In the genomic region with DNA sequence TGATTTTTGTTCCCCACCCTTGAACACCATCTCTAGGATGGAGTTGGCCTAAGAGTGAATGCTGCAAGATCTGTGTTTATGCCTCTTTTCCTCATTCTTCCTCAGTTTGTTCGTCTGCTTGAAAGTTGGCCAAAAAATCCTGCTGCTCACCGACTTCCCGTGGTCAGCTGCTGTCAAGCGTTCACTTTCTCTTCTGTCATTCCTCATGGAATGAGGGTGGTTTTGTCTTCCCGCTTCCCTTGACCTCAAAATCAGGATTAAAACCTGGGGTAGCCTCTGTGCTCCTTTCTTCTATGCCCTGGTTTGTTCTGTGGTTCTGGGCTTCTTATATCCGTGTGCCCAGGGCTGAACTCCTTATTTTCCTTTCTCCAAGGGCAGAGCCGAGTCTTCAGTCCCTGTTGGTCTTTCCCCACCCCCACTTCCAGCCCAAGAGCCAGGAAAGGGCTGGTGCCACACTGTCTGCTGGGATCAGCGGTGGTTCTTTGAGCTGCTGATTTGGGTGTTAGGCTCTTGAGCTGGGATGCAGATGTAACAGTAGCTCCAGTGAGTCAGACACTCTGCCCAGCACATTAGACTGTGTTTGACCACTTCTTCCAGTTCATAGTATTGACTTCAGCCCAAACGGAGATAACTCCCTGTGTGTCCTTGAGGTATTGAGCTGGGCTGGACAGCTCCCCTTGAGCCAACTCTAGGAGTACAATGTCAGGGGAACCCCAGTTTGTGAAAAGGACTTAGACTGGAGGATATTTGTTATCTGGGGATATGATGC, we compare ENCODE assay signal across 9 cellular contexts. TPM values are rescaled to one million over a fixed set of nuclear protein-coding genes. Genes with fewer than 3 reads are reported as not detected.
DNase-seq lines count a peak whose midpoint lies in the region; ATAC-seq, FAIRE-seq and TF ChIP-seq lines count a peak whose summit lies in the region.
"Had no signal": no experiment of that assay in that cellular context is flagged by ENCODE, and none has a peak within 500 bp of the region (broad histone marks: within the 10 kb centered on the region; RNA-seq: fewer than 3 reads in every experiment).

No MANE protein-coding gene starts in this region.

- no peaks in the 10 kb centered on the region for H3K9me3 Mint-ChIP-seq in MCF 10A (ENCODE audit: unreplicated experiment)
- no peaks in the 10 kb centered on the region for H3K9me3 Mint-ChIP-seq in activated naive CD8-positive, alpha-beta T cell treated with anti-CD3 and anti-CD28 coated beads, Interleukin-2, amount 50 U/mL, for 24 hours
- H3K9me3 Mint-ChIP-seq in type B pancreatic cell, result no peaks in the 10 kb centered on the region

- no peak overlapping the region for H3K4me3 ChIP-seq in mammary epithelial cell (replicated peaks in 1 of 3; ENCODE audit: insufficient read depth in 1 of 3, low read depth in 2 of 3, low read length in 3 of 3)
- peak overlapping the region; percentile 7 to 100 for H3K4me3 ChIP-seq in kidney (ENCODE audit: low read length in 2 of 2)

- no peak overlapping the region for H3K27ac ChIP-seq in mammary epithelial cell (ENCODE audit: insufficient read depth, low read depth, low read length)
- no peak overlapping the region for H3K27ac ChIP-seq in kidney (ENCODE audit: low read depth in 2 of 2, low read length in 2 of 2)

- no peak for TF ChIP-seq POLR2A in GM18505 (IDR thresholded peaks at IDR 0.05; ENCODE audit: borderline replicate concordance, extremely low read depth, insufficient read depth, insufficient read length)

- dilution Hi-C loops in mammary epithelial cell (cut with HindIII; ENCODE audit: low sequenced_read_pairs), result no loop called here

- TF ChIP-seq CTCF in MCF 10A (IDR thresholded peaks at IDR 0.05; ENCODE audit: unreplicated experiment) (no peak), mammary epithelial cell (conservative IDR thresholded peaks at IDR 0.05 in 1 of 2, IDR thresholded peaks at IDR 0.05 in 1 of 2; ENCODE audit: extremely low read depth in 1 of 2, insufficient read depth in 1 of 2, low read depth in 1 of 2, low read length in 2 of 2) (no peak), kidney (IDR thresholded peaks at IDR 0.05; ENCODE audit: borderline replicate concordance, extremely low read depth, insufficient read depth) (no peak), type B pancreatic cell (conservative IDR thresholded peaks at IDR 0.05) (no peak)

- H3K79me2 ChIP-seq in mammary epithelial cell (ENCODE audit: insufficient read depth, low read length), result peaks cover 35% of the 10 kb centered on the region

- POLR2A ChIA-PET in MCF 10A (lab: Yijun Ruan, JAX), result interaction anchor here (0.6 to 13.7 kb wide), 6 partner anchors 10 to 498 kb away, joined by 3 to 162 read pairs (median 4); a partner anchor contains a TSS

- H3K27me3 ChIP-seq in mammary epithelial cell (ENCODE audit: insufficient read depth, low read length), result no peaks in the 10 kb centered on the region

- in situ Hi-C loops in mammary epithelial cell (cut with MboI; ENCODE audit: low sequenced_read_pairs in 2 of 2), result no loop called here

- H3K36me3 Mint-ChIP-seq in MCF 10A (ENCODE audit: insufficient read depth, unreplicated experiment), result peaks cover 49% of the 10 kb centered on the region
- peaks cover 47% of the 10 kb centered on the region for H3K36me3 Mint-ChIP-seq in activated naive CD8-positive, alpha-beta T cell treated with anti-CD3 and anti-CD28 coated beads, Interleukin-2, amount 50 U/mL, for 24 hours (ENCODE audit: low read depth)
- peaks cover 45% of the 10 kb centered on the region for H3K36me3 Mint-ChIP-seq in type B pancreatic cell

- H3K4me2 ChIP-seq in mammary epithelial cell (ENCODE audit: insufficient read depth, low read depth, low read length), result no peak overlapping the region

- H3K4me1 Mint-ChIP-seq in MCF 10A (ENCODE audit: insufficient read depth, unreplicated experiment), result peaks cover 29% of the 10 kb centered on the region
- H3K4me1 Mint-ChIP-seq in activated naive CD8-positive, alpha-beta T cell treated with anti-CD3 and anti-CD28 coated beads, Interleukin-2, amount 50 U/mL, for 24 hours, result peaks cover 45% of the 10 kb centered on the region
- peaks cover 41% of the 10 kb centered on the region for H3K4me1 Mint-ChIP-seq in type B pancreatic cell (ENCODE audit: unreplicated experiment)

- WGBS in mammary epithelial cell (ENCODE audit: low coverage, missing lambda C conversion rate), result 85% methylated on average over 6 of the region's 9 CpGs

- H3K4me1 ChIP-seq in mammary epithelial cell (ENCODE audit: insufficient read depth, low read length) (peaks cover 18% of the 10 kb centered on the region), kidney (ENCODE audit: control insufficient read depth in 1 of 2, insufficient read depth in 1 of 2, low read depth in 1 of 2, low read length in 2 of 2) (peaks cover 30 to 38% of the 10 kb centered on the region in 2 donors)

- H3K27me3 Mint-ChIP-seq in MCF 10A (ENCODE audit: insufficient read depth, unreplicated experiment) (no peaks in the 10 kb centered on the region), type B pancreatic cell (no peaks in the 10 kb centered on the region)
- H3K27me3 Mint-ChIP-seq in activated naive CD8-positive, alpha-beta T cell treated with anti-CD3 and anti-CD28 coated beads, Interleukin-2, amount 50 U/mL, for 24 hours, result no peaks in the 10 kb centered on the region

- DNase-seq in MCF 10A (ENCODE audit: unreplicated experiment), result no peak
- DNase-seq in mammary epithelial cell, result no peak
- no peak for DNase-seq in activated naive CD8-positive, alpha-beta T cell treated with anti-CD3 and anti-CD28 coated beads, Interleukin-2, amount 50 U/mL, for 24 hours
- no peak for DNase-seq in kidney
- no peak for DNase-seq in type B pancreatic cell (ENCODE audit: extremely low spot score, unreplicated experiment)
- DNase-seq in iPS-NIHi7 (ENCODE audit: extremely low spot score), result no peak
- DNase-seq: T-helper 9 cell had no signal

- H3K27ac Mint-ChIP-seq in MCF 10A (ENCODE audit: low read depth, unreplicated experiment), result peak overlapping the region; percentile 94
- peak overlapping the region; percentile 92 for H3K27ac Mint-ChIP-seq in activated naive CD8-positive, alpha-beta T cell treated with anti-CD3 and anti-CD28 coated beads, Interleukin-2, amount 50 U/mL, for 24 hours
- peak overlapping the region; percentile 97 for H3K27ac Mint-ChIP-seq in type B pancreatic cell

- H3K9me3 ChIP-seq in mammary epithelial cell (replicated peaks; ENCODE audit: insufficient read depth, low read length) (no peaks in the 10 kb centered on the region), kidney (ENCODE audit: control insufficient read depth in 1 of 2, low read length in 2 of 2) (no peaks in the 10 kb centered on the region)

- no peak overlapping the region for H3K9ac ChIP-seq in mammary epithelial cell (ENCODE audit: insufficient read depth, low read length)
- peak overlapping the region in 1 of 2 donors; percentile 4 for H3K9ac ChIP-seq in kidney (ENCODE audit: low read length in 2 of 2)

- CTCF ChIA-PET in MCF 10A (lab: Yijun Ruan, JAX), result interaction anchor here (1.0 to 1.7 kb wide), 4 partner anchors 8 to 424 kb away, joined by 3 to 5 read pairs (median 4); no protein-coding TSS in a partner anchor
- CTCF ChIA-PET in mammary epithelial cell (lab: Charles Lee; ENCODE audit: low non-redundant PET), result no interaction called here

- intact Hi-C loops in MCF 10A (cut with micrococcal nuclease) (no loop called here), mammary epithelial cell (cut with micrococcal nuclease) (no loop called here), kidney (cut with DNase I) (no loop called here)

- H3K4me3 Mint-ChIP-seq in MCF 10A (ENCODE audit: unreplicated experiment) (peak overlapping the region; percentile 95), type B pancreatic cell (peak overlapping the region; percentile 96)
- peak overlapping the region; percentile 93 for H3K4me3 Mint-ChIP-seq in activated naive CD8-positive, alpha-beta T cell treated with anti-CD3 and anti-CD28 coated beads, Interleukin-2, amount 50 U/mL, for 24 hours

- BruUV-seq in MCF 10A (replicated peaks; lab: Mats Ljungman, UMichigan), result no TSS peak
- BruUV-seq in mammary epithelial cell (replicated peaks; lab: Mats Ljungman, UMichigan), result no TSS peak

- FAIRE-seq in kidney (lab: Jason Lieb, UNC), result no peak

- no peak for ATAC-seq in activated naive CD8-positive, alpha-beta T cell treated with anti-CD3 and anti-CD28 coated beads, Interleukin-2, amount 50 U/mL, for 24 hours
- no peak for ATAC-seq in GM18505 (IDR thresholded peaks at IDR 0.05; ENCODE audit: unreplicated experiment)
- ATAC-seq in GM19023 (IDR thresholded peaks at IDR 0.05; ENCODE audit: unreplicated experiment), result no peak

- H4K20me1 ChIP-seq in mammary epithelial cell (ENCODE audit: insufficient read depth, low read length), result no peaks in the 10 kb centered on the region

- H3K36me3 ChIP-seq in mammary epithelial cell (ENCODE audit: insufficient read depth, low read length) (peaks cover 17% of the 10 kb centered on the region), kidney (ENCODE audit: control insufficient read depth in 1 of 2, insufficient read depth in 2 of 2, low read length in 2 of 2) (peaks cover 23 to 25% of the 10 kb centered on the region in 2 donors)

- H2AFZ ChIP-seq in mammary epithelial cell (ENCODE audit: low read depth, low read length), result no peak overlapping the region

RNA-seq across cellular contexts. Expression of a gene that starts 2.3 kb away (rescaled TPM):
- total RNA-seq in MCF 10A (2022) (697 and 717 TPM in 2 replicates), mammary epithelial cell (100 to 1,000 TPM; 191 to 636 TPM), kidney (788 TPM), type B pancreatic cell (ENCODE audit: low replicate concordance) (805 and 910 TPM in 2 replicates)
- polyA plus RNA-seq in mammary epithelial cell (987 TPM), kidney (ENCODE audit: insufficient read depth, low read depth, low replicate concordance) (2,452 TPM)
- polyA minus RNA-seq in mammary epithelial cell, result 365 TPM

RNA-seq across cellular contexts. Expression of a gene that starts 5.6 kb away (rescaled TPM):
- total RNA-seq in MCF 10A (2022), result 0.20 TPM in 1 of 2 replicates, not detected in the other
- under 1 TPM in 1 of 2 donors, not detected in 1; 0.17 TPM for total RNA-seq in mammary epithelial cell
- 0.11 TPM for polyA plus RNA-seq in mammary epithelial cell
- polyA minus RNA-seq in mammary epithelial cell, result not detected
- total RNA-seq in kidney, result 0.13 TPM
- 0.47 TPM for polyA plus RNA-seq in kidney (ENCODE audit: insufficient read depth, low read depth, low replicate concordance)
- total RNA-seq in type B pancreatic cell (ENCODE audit: low replicate concordance), result 0.14 and 0.17 TPM in 2 replicates

RNA-seq across cellular contexts. Expression of a gene that starts 5.9 kb away (rescaled TPM):
- total RNA-seq in MCF 10A (2022) (31.1 and 34.5 TPM in 2 replicates), mammary epithelial cell (10 to 100 TPM in 1 of 2 donors, 1 to 10 TPM in 1; 5.5 to 20.2 TPM), kidney (10.2 TPM), type B pancreatic cell (ENCODE audit: low replicate concordance) (14.9 and 17.2 TPM in 2 replicates)
- polyA plus RNA-seq in mammary epithelial cell (4.1 TPM), kidney (ENCODE audit: insufficient read depth, low read depth, low replicate concordance) (7.7 TPM)
- 14.8 TPM for polyA minus RNA-seq in mammary epithelial cell

RNA-seq across cellular contexts. Expression of a gene that starts 17.7 kb away (rescaled TPM):
- total RNA-seq in MCF 10A (2022) (0.61 and 0.86 TPM in 2 replicates), mammary epithelial cell (1 to 10 TPM; 1.7 to 5.7 TPM), kidney (2.5 TPM), type B pancreatic cell (ENCODE audit: low replicate concordance) (4.1 and 9.8 TPM in 2 replicates)
- polyA plus RNA-seq in mammary epithelial cell (2.8 TPM), kidney (ENCODE audit: insufficient read depth, low read depth, low replicate concordance) (2.7 TPM)
- 10.9 TPM for polyA minus RNA-seq in mammary epithelial cell

RNA-seq across cellular contexts. Expression of a gene that starts 30.0 kb away (rescaled TPM):
- total RNA-seq in MCF 10A (2022) (23.0 and 26.5 TPM in 2 replicates), mammary epithelial cell (10 to 100 TPM; 14.7 to 26.8 TPM), kidney (25.3 TPM), type B pancreatic cell (ENCODE audit: low replicate concordance) (36.6 and 37.4 TPM in 2 replicates)
- polyA plus RNA-seq in mammary epithelial cell (24.8 TPM), kidney (ENCODE audit: insufficient read depth, low read depth, low replicate concordance) (28.1 TPM)
- 25.1 TPM for polyA minus RNA-seq in mammary epithelial cell

Comparison
In these comparisons a context has a peak if more than half of its experiments do, and no peak if none do; other contexts are left out.
1. H3K4me3 ChIP-seq: peak in kidney (2 of 2); none in mammary epithelial cell (0 of 3).
2. Peak in every context shown above with its lines, with median percentiles within 50 percentile points of each other: H3K27ac Mint-ChIP-seq and H3K4me3 Mint-ChIP-seq.